13 cellular contexts compared by ENCODE assay signal in genomic region chr3:113255100-113255853, GRCh38. TPM values are rescaled to one million over a fixed set of nuclear protein-coding genes. Genes with fewer than 3 reads are reported as not detected.
A peak's percentile ranks its signal among the peaks of the same experiment; 100 is the strongest.
DNase-seq lines count a peak whose midpoint lies in the region; ATAC-seq and TF ChIP-seq lines count a peak whose summit lies in the region.
"Had no signal": no experiment of that assay in that cellular context is flagged by ENCODE, and none has a peak within 500 bp of the region (broad histone marks: within the 10 kb centered on the region; RNA-seq: fewer than 3 reads in every experiment).

No MANE protein-coding gene starts in this region.

- no peak for TF ChIP-seq POLR2A in sigmoid colon (IDR thresholded peaks at IDR 0.05)

- H3K9ac ChIP-seq in GM23248, result no peak overlapping the region

- H3K9me3 ChIP-seq in GM23248 (ENCODE audit: low read depth), result no peaks in the 10 kb centered on the region
- H3K9me3 ChIP-seq in Panc1 (ENCODE audit: control insufficient read depth, insufficient read depth, low read depth, low read length), result no peaks in the 10 kb centered on the region
- H3K9me3 ChIP-seq in sigmoid colon, result no peaks in the 10 kb centered on the region

- H3K27ac ChIP-seq in GM23248 (0 out of 2 replicates have a peak overlapping the region, but pooled peaks have one; percentile 28), Panc1 (ENCODE audit: low read length) (no peak overlapping the region), sigmoid colon (peak overlapping the region; percentile 53 to 84 (median 68))
- H3K27ac ChIP-seq: cardiac muscle cell, PC-9 had no signal

- no peak for TF ChIP-seq EP300 in sigmoid colon (IDR thresholded peaks at IDR 0.05)

- BruUV-seq in Panc1 (replicated peaks; lab: Mats Ljungman, UMichigan), result no TSS peak

- H3K79me2 ChIP-seq in GM23248 (ENCODE audit: insufficient read depth), result no peaks in the 10 kb centered on the region

- peaks cover 15% of the 10 kb centered on the region for H3F3A ChIP-seq in GM23248 (ENCODE audit: insufficient read depth)

- POLR2A ChIA-PET in Panc1 (lab: Charles Lee), result no interaction called here

- H3K4me2 ChIP-seq in GM23248 (ENCODE audit: unreplicated experiment), result no peak overlapping the region
- H3K4me2 ChIP-seq: PC-9 had no signal

- no peak overlapping the region for H2AFZ ChIP-seq in GM23248
- H2AFZ ChIP-seq: PC-9 had no signal

- H3K36me3 ChIP-seq in GM23248 (ENCODE audit: low read depth), result 0 out of 2 replicates have a peak, but pooled peaks cover 6% of the 10 kb centered on the region
- H3K36me3 ChIP-seq in Panc1 (ENCODE audit: control insufficient read depth, insufficient read depth, low read length), result no peaks in the 10 kb centered on the region
- peaks cover 14 to 51% (median 22%) of the 10 kb centered on the region in 4 donors for H3K36me3 ChIP-seq in sigmoid colon
- H3K36me3 ChIP-seq: cardiac muscle cell had no signal

- DNase-seq in GM23248 (peak; percentile 61), Panc1 (ENCODE audit: low read depth, low spot score) (no peak), globus pallidus (ENCODE audit: low spot score) (peak; percentile 38), sigmoid colon (peak; percentile 77), HPDE6-E6E7 (ENCODE audit: extremely low spot score) (no peak), inferior parietal cortex (ENCODE audit: extremely low spot score) (no peak)
- DNase-seq: activated T-cell treated with anti-CD3 and anti-CD28 coated beads, Interleukin-2, amount 50 U/mL, for 72 hours; kidney glomerular epithelial cell; NCI-H187; PC-9 had no signal

- no peaks in the 10 kb centered on the region for H3K9me2 ChIP-seq in GM23248 (ENCODE audit: insufficient read depth)

- ATAC-seq in Panc1 (no peak), GM18519 (IDR thresholded peaks at IDR 0.05; ENCODE audit: low FRiP score, unreplicated experiment) (no peak), GM19467 (IDR thresholded peaks at IDR 0.05; ENCODE audit: unreplicated experiment) (no peak)
- ATAC-seq: activated T-cell treated with anti-CD3 and anti-CD28 coated beads, Interleukin-2, amount 50 U/mL, for 72 hours had no signal

- H4K20me1 ChIP-seq in GM23248 (ENCODE audit: insufficient read depth), result no peaks in the 10 kb centered on the region

- TF ChIP-seq CTCF in Panc1 (IDR thresholded peaks at IDR 0.05) (peak; percentile 24), sigmoid colon (IDR thresholded peaks at IDR 0.05) (no peak)

- intact Hi-C loops in Panc1 (cut with micrococcal nuclease; ENCODE audit: unreplicated experiment) (no loop called here), sigmoid colon (cut with DNase I) (no loop called here)

- H3K4me1 ChIP-seq in GM23248 (ENCODE audit: insufficient read depth) (peaks cover 14% of the 10 kb centered on the region), Panc1 (ENCODE audit: control insufficient read depth, insufficient read depth, low read length) (no peaks in the 10 kb centered on the region), sigmoid colon (peaks cover 0 to 68% (median 57%) of the 10 kb centered on the region in 4 donors)

- WGBS in GM23248 (ENCODE audit: low coverage in 1 of 2, low lambda C conversion rate in 2 of 2, missing lambda C conversion rate in 2 of 2), 2 experiments, result 66 to 71% methylated on average over 7 of the region's 7 CpGs
- 90% methylated on average over 7 of the region's 7 CpGs for WGBS in sigmoid colon, 2 donors

- in situ Hi-C loops in GM23248 (cut with MboI) (no loop called here), Panc1 (cut with HindIII; ENCODE audit: low pct_unique_long_range_greater_than_20kb, low sequenced_read_pairs) (no loop called here)

- CTCF ChIA-PET in Panc1 (lab: Charles Lee), result interaction anchor here (0.6 to 0.9 kb wide), 2 partner anchors 33 to 121 kb away, joined by 3 read pairs; no protein-coding TSS in a partner anchor

- no peaks in the 10 kb centered on the region for H3K27me3 ChIP-seq in GM23248 (replicated peaks; ENCODE audit: insufficient read depth)
- peaks cover 4% of the 10 kb centered on the region for H3K27me3 ChIP-seq in Panc1 (ENCODE audit: control insufficient read depth, insufficient read depth, low read length)
- H3K27me3 ChIP-seq in sigmoid colon, result no peaks in the 10 kb centered on the region
- H3K27me3 ChIP-seq: cardiac muscle cell had no signal

- H3K4me3 ChIP-seq in GM23248, result no peak overlapping the region
- no peak overlapping the region for H3K4me3 ChIP-seq in Panc1 (ENCODE audit: low read depth in 2 of 2, low read length in 2 of 2)
- H3K4me3 ChIP-seq in sigmoid colon, result no peak overlapping the region
- H3K4me3 ChIP-seq: cardiac muscle cell, PC-9 had no signal

RNA-seq across cellular contexts. Expression of gene BOC, which starts 43.9 kb away (rescaled TPM):
- total RNA-seq in GM23248 (2014; rRNA removed; shearing (Covaris generic)), result 16.8 and 18.4 TPM in 2 replicates
- polyA plus RNA-seq in GM23248 (2016; fragmentation: Nextera tagmentation; extraction: Ambion mirVana) (20.8 and 21.6 TPM in 2 replicates), sigmoid colon (10 to 100 TPM in 1 of 3 donors, 1 to 10 TPM in 2; 1.6 to 10.6 (median 4.2) TPM)
- total RNA-seq in Panc1 (2021; ENCODE audit: unreplicated experiment) (0.33 TPM), sigmoid colon (100 to 1,000 TPM in 2 of 4 donors, 10 to 100 TPM in 2; 80.3 to 122 (median 103) TPM)
- not detected for polyA plus RNA-seq in Panc1 (2012; ENCODE audit: insufficient read length)

Comparison
In these comparisons a context has a peak if more than half of its experiments do, and no peak if none do; other contexts are left out.
1. DNase-seq: peak in GM23248 (single experiment), globus pallidus (single experiment) and sigmoid colon (single experiment); none in Panc1 (single experiment), HPDE6-E6E7 (single experiment) and inferior parietal cortex (single experiment).
2. RNA of gene BOC, which starts 43.9 kb away (total RNA-seq): 80.3 to 122 TPM in sigmoid colon and 16.8 to 18.4 TPM in GM23248; 0.33 TPM in Panc1 (single experiment); every median in the first group is over 10 times any median in the second.